In genomic region chr1:204630460-204630905, GRCh38 we compare ENCODE assay signal across 14 cellular contexts. TPM values are rescaled to one million over a fixed set of nuclear protein-coding genes. Genes with fewer than 3 reads are reported as not detected.
"Had no signal": no experiment of that assay in that cellular context is flagged by ENCODE, and none has a peak within 500 bp of the region (broad histone marks: within the 10 kb centered on the region; RNA-seq: fewer than 3 reads in every experiment).

No MANE protein-coding gene starts in this region.

- H3K9me3 ChIP-seq: right atrium auricular region had no signal

- H3K27me3 ChIP-seq: right atrium auricular region had no signal

- H3K4me3 ChIP-seq: right atrium auricular region, skin epidermis had no signal

- H3K27ac ChIP-seq: right atrium auricular region, skin epidermis had no signal

- DNase-seq: activated naive CD4-positive, alpha-beta T cell; activated naive CD8-positive, alpha-beta T cell treated with anti-CD3 and anti-CD28 coated beads, Interleukin-2, amount 10 ng/mL, durations not matched to agents 7 days and 5 days; anterior cingulate cortex; cerebellar nuclear complex; effector memory CD4-positive, alpha-beta T cell; foreskin melanocyte; naive B cell; nucleus accumbens; stimulated activated CD4-positive, alpha-beta T cell treated with anti-CD3 and anti-CD28 coated beads, Interleukin-15, amount 100 ng/mL, for 24 hours; stimulated activated CD4-positive, alpha-beta T cell treated with anti-CD3 and anti-CD28 coated beads, Interleukin-4, amount 100 ng/mL, for 1 hour; stimulated activated naive CD8-positive, alpha-beta T cell treated with anti-CD3 and anti-CD28 coated beads, Interleukin-15, Interleukin-2, amounts not matched to agents 100 U/mL and 50 U/mL, for 24 hours; trophoblast cell had no signal

- H3K36me3 ChIP-seq: right atrium auricular region had no signal

- H3K4me1 ChIP-seq: right atrium auricular region had no signal

RNA-seq across cellular contexts. Expression of gene LRRN2, which starts 55.1 kb away (rescaled TPM):
- total RNA-seq: activated naive CD8-positive, alpha-beta T cell treated with anti-CD3 and anti-CD28 coated beads, Interleukin-2, amount 10 ng/mL, durations not matched to agents 7 days and 5 days had no signal
